Comparison of ENCODE assay signal across 10 cellular contexts in the genomic region with DNA sequence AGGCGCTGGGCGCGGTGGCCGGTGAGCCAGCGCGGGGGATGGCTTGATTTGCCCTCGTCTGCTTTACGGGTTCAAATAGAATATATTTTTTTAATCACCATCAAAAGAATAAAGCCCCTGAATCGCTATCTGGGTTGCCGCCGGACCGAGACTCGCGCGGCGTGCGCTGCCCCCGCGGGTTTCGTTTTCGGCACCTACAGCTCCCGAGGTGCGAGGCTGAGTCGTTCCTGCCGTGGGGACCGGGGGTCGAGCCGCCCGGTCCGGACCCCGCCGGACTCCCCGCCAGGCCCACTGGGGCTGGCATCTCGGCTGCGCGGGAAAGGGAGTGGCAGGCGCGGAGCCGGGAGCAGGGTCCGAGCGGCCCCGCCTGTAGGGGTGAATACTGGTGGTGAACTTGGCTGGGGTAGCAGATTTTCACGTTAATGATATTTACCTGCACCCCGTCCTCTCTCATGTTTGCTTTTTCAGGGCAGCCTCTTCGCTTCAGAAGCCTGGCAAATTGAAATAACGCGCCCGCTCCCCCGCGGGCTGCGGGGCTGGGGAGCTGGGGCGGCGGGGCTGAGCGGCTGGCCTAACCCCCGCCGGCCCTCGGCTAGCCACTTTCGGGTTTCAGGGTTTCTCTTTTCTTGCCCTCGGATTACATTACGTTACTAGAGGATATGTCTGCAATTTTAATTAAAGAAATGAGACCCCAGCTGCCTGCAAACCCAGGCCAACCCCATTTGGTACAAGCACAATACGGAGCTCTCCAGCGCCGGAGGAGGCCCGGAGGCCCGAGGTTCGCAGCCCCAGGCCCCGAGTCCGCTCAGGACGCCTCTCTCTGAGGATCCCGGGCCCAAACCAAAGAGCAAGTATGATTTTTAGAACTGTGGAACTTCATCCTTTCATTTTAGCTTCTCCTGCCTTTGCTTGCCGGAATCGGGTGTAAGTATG. TPM values are rescaled to one million over a fixed set of nuclear protein-coding genes. Genes with fewer than 3 reads are reported as not detected.
DNase-seq lines count a peak whose midpoint lies in the region; ATAC-seq, FAIRE-seq and TF ChIP-seq lines count a peak whose summit lies in the region.
"Had no signal": no experiment of that assay in that cellular context is flagged by ENCODE, and none has a peak within 500 bp of the region (broad histone marks: within the 10 kb centered on the region; RNA-seq: fewer than 3 reads in every experiment).

No MANE protein-coding gene starts in this region.

- no peak overlapping the region for H3K56ac ChIP-seq in H1 (replicated peaks; ENCODE audit: insufficient read length, low read depth, low read length)

- H3K4ac ChIP-seq in H1 (replicated peaks; ENCODE audit: insufficient read length, low read depth, low read length), result no peak overlapping the region

- H3F3A ChIP-seq in neural progenitor cell (ENCODE audit: low read depth), result no peaks in the 10 kb centered on the region

- POLR2A ChIA-PET in H1 (lab: Charles Lee; ENCODE audit: partially characterized antibody), result interaction anchor here (0.7 to 2.3 kb wide), 11 partner anchors 10 to 81 kb away, joined by 3 to 21 read pairs (median 4); no protein-coding TSS in a partner anchor

- H3K9me3 ChIP-seq in BE2C (no peaks in the 10 kb centered on the region), H1 (ENCODE audit: insufficient read depth in 2 of 2, low read depth in 1 of 2, low read length in 1 of 2) (no peaks in the 10 kb centered on the region), neural progenitor cell (ENCODE audit: low read depth) (no peaks in the 10 kb centered on the region)

- H2BK20ac ChIP-seq in H1 (ENCODE audit: low read length), result no peak overlapping the region

- H3K18ac ChIP-seq in H1 (ENCODE audit: extremely low read depth, low read length), result no peak overlapping the region; the same call in 1 of the 2 replicates

- ATAC-seq in GM19463 (IDR thresholded peaks at IDR 0.05; ENCODE audit: unreplicated experiment), result no peak
- no peak for ATAC-seq in HG02642 (IDR thresholded peaks at IDR 0.05; ENCODE audit: poor library complexity, unreplicated experiment)
- ATAC-seq in esophagus mucosa, result no peak

- H2BK5ac ChIP-seq in H1 (ENCODE audit: low read depth, low read length), result no peak overlapping the region

- H3K27ac ChIP-seq in H1 (ENCODE audit: low read depth, low read length), result no peak overlapping the region
- no peak overlapping the region for H3K27ac ChIP-seq in neural progenitor cell
- H3K27ac ChIP-seq: epithelial cell of prostate had no signal

- peak overlapping the region; percentile 99 to 100 for H3K4me2 ChIP-seq in H1 (ENCODE audit: insufficient read depth in 1 of 2, low read depth in 2 of 2, low read length in 2 of 2)
- H3K4me2 ChIP-seq in neural progenitor cell, result peak overlapping the region; percentile 95

- no peak overlapping the region for H3K27ac Mint-ChIP-seq in neural progenitor cell

- H3K79me2 ChIP-seq in H1 (ENCODE audit: control insufficient read depth in 1 of 2, insufficient read depth in 2 of 2, low read length in 2 of 2), result no peaks in the 10 kb centered on the region
- no peaks in the 10 kb centered on the region for H3K79me2 ChIP-seq in neural progenitor cell (ENCODE audit: low read depth)

- no peaks in the 10 kb centered on the region for H3K79me1 ChIP-seq in H1 (ENCODE audit: low read depth, low read length)

- H4K20me1 ChIP-seq in H1 (replicated peaks in 1 of 2; ENCODE audit: control insufficient read depth in 1 of 2, insufficient read depth in 2 of 2, low read length in 2 of 2) (peaks cover 4 to 5% of the 10 kb centered on the region in 2 experiments), neural progenitor cell (ENCODE audit: low read depth) (peaks cover 17% of the 10 kb centered on the region)

- WGBS in H1 (ENCODE audit: extremely low coverage in 1 of 2, insufficient coverage in 1 of 2, insufficient read length in 1 of 2, insufficient replicate concordance in 2 of 2, low coverage in 1 of 2, low lambda C conversion rate in 2 of 2, missing lambda C conversion rate in 1 of 2), 2 experiments, result 5% methylated on average over 61 of the region's 72 CpGs; no CpG with 5 or more reads in 1 of the 2 experiments

- no peak overlapping the region for H4K5ac ChIP-seq in H1 (ENCODE audit: insufficient read length, low read depth, low read length)

- no peak for FAIRE-seq in H1 (lab: Jason Lieb, UNC)

- H3K9me3 Mint-ChIP-seq in neural progenitor cell, result peaks cover 3% of the 10 kb centered on the region

- H3K14ac ChIP-seq in H1 (ENCODE audit: insufficient read length), result no peak overlapping the region

- no peak for DNase-seq in BE2C
- DNase-seq in LNCaP clone FGC (ENCODE audit: low read depth), result no peak
- no peak for DNase-seq in H1 (ENCODE audit: low read depth in 1 of 2, low spot score in 2 of 2)
- DNase-seq in neural progenitor cell (ENCODE audit: low spot score), result peak; percentile 37
- DNase-seq in amniotic stem cell (lab: John Stamatoyannopoulos, UW), result no peak

- H2BK12ac ChIP-seq in H1 (ENCODE audit: low read depth, low read length), result peak overlapping the region; percentile 84; the same call in 1 of the 2 replicates

- no peak overlapping the region for H4K8ac ChIP-seq in H1 (ENCODE audit: extremely low read depth, insufficient read depth, low read length)

- H2AFZ ChIP-seq in H1 (ENCODE audit: low read length) (no peak overlapping the region), neural progenitor cell (replicated peaks) (peak overlapping the region; percentile 77)

- H3K27me3 ChIP-seq in BE2C (no peaks in the 10 kb centered on the region), H1 (replicated peaks in 1 of 4; ENCODE audit: control insufficient read depth in 3 of 4, extremely low read depth in 1 of 4, insufficient read depth in 3 of 4, low read length in 3 of 4) (peaks cover 37 to 73% (median 68%) of the 10 kb centered on the region in 4 experiments), neural progenitor cell (peaks cover 85% of the 10 kb centered on the region)

- peak overlapping the region; percentile 64 for H3K4me3 ChIP-seq in BE2C (ENCODE audit: low read depth, low read length)
- H3K4me3 ChIP-seq in LNCaP clone FGC (ENCODE audit: low read depth, low read length), result peak overlapping the region; percentile 53
- H3K4me3 ChIP-seq in H1 (ENCODE audit: extremely low read depth in 1 of 4, insufficient read depth in 2 of 4, low read depth in 3 of 4, low read length in 4 of 4), result peak overlapping the region; percentile 63 to 87 (median 74)
- H3K4me3 ChIP-seq in neural progenitor cell, result peak overlapping the region; percentile 81

- no peak overlapping the region for H2AK5ac ChIP-seq in H1 (ENCODE audit: low read depth, low read length)

- H3K23ac ChIP-seq in H1 (ENCODE audit: insufficient read length), result no peak overlapping the region

- peaks cover 58% of the 10 kb centered on the region for H3K27me3 Mint-ChIP-seq in neural progenitor cell (ENCODE audit: insufficient read depth, low read depth)

- H3K4me3 Mint-ChIP-seq in neural progenitor cell, result peak overlapping the region; percentile 74

- TF ChIP-seq EP300 in H1 (IDR thresholded peaks at IDR 0.05; ENCODE audit: borderline replicate concordance in 1 of 2, low read depth in 2 of 2, low read length in 2 of 2), result no peak

- H3K9ac ChIP-seq in H1 (replicated peaks in 1 of 4; ENCODE audit: extremely low read depth in 1 of 4, low read depth in 3 of 4, low read length in 3 of 4) (no peak overlapping the region), neural progenitor cell (no peak overlapping the region)

- CTCF ChIA-PET in H1 (lab: Charles Lee; ENCODE audit: partially characterized antibody), result interaction anchor here (0.6 to 2.0 kb wide), 5 partner anchors 10 to 194 kb away, joined by 3 to 7 read pairs (median 3); no protein-coding TSS in a partner anchor

- peaks cover 12% of the 10 kb centered on the region for H3K4me1 Mint-ChIP-seq in neural progenitor cell

- no peaks in the 10 kb centered on the region for H3K36me3 ChIP-seq in BE2C
- H3K36me3 ChIP-seq in H1 (ENCODE audit: control insufficient read depth in 2 of 4, insufficient read depth in 4 of 4, low read length in 3 of 4), result peaks cover 0 to 4% (median 0%) of the 10 kb centered on the region in 4 experiments; a peak in 1 of 8 replicates
- H3K36me3 ChIP-seq in neural progenitor cell, result no peaks in the 10 kb centered on the region

- H3K4me1 ChIP-seq in BE2C (no peaks in the 10 kb centered on the region), H1 (replicated peaks in 1 of 4; ENCODE audit: control insufficient read depth in 3 of 4, insufficient read depth in 4 of 4, low read length in 3 of 4) (peaks cover 0 to 14% (median 6%) of the 10 kb centered on the region in 4 experiments; a peak in 4 of 7 replicates), neural progenitor cell (peaks cover 3% of the 10 kb centered on the region)

- no peak overlapping the region for H4K91ac ChIP-seq in H1 (replicated peaks; ENCODE audit: insufficient read length, low read length)

- peaks cover 15% of the 10 kb centered on the region for H3K23me2 ChIP-seq in H1 (ENCODE audit: low read depth, low read length)

- H3K36me3 Mint-ChIP-seq in neural progenitor cell, result no peaks in the 10 kb centered on the region

- no peak for TF ChIP-seq POLR2A in H1 (IDR thresholded peaks at IDR 0.05; ENCODE audit: control extremely low read depth in 1 of 2, low read depth in 2 of 2, low read length in 2 of 2)

- TF ChIP-seq CTCF in BE2C (IDR thresholded peaks at IDR 0.05; ENCODE audit: low read depth, low read length), result no peak
- no peak for TF ChIP-seq CTCF in LNCaP clone FGC (IDR thresholded peaks at IDR 0.05; ENCODE audit: control insufficient read depth, extremely low read depth, insufficient read depth)
- no peak for TF ChIP-seq CTCF in H1 (IDR thresholded peaks at IDR 0.05; ENCODE audit: control extremely low read depth in 1 of 3, insufficient read depth in 1 of 3, low read depth in 1 of 3, low read length in 3 of 3)
- TF ChIP-seq CTCF in neural progenitor cell (IDR thresholded peaks at IDR 0.05), result no peak

- TF ChIP-seq RAD21 in H1 (IDR thresholded peaks at IDR 0.05 in 1 of 2, conservative IDR thresholded peaks at IDR 0.05 in 1 of 2; ENCODE audit: low read depth in 2 of 2, low read length in 2 of 2), result no peak

- no peak overlapping the region for H2BK120ac ChIP-seq in H1 (replicated peaks; ENCODE audit: low read depth, low read length)

- H2BK15ac ChIP-seq in H1 (ENCODE audit: low read length), result 0 out of 2 replicates have a peak overlapping the region, but pooled peaks have one; percentile 36

TF ChIP-seq in H1, 55 proteins besides CTCF, POLR2A, EP300 and RAD21 (continues in another document):
- TF ChIP-seq ZNF274 (IDR thresholded peaks at IDR 0.05; ENCODE audit: borderline replicate concordance, extremely low read depth, low read length), result no peak

RNA-seq across cellular contexts. Expression of a gene that starts 1.7 kb away (rescaled TPM):
- 29.2 TPM for polyA plus RNA-seq in BE2C (2012; ENCODE audit: insufficient read depth, insufficient read length, low read depth)
- total RNA-seq in H1 (2021; fragmentation: NEBNext Ultra II Directional; extraction: Animal tissue kit (Norgen Biotek cat#: 25700)), result 3.3 and 3.4 TPM in 2 replicates
- 1.6 and 2.8 TPM in 2 replicates for polyA plus RNA-seq in H1 (2011; rRNA removed)
- 1.6 TPM for polyA plus RNA-seq in H1 (2011; cell fraction: cytosol; rRNA removed)
- 4.1 TPM for polyA plus RNA-seq in H1 (2011; cell fraction: nucleus; rRNA removed)
- 1.6 to 3.7 TPM (median 2.9 TPM) in 4 replicates for polyA plus RNA-seq in H1 (2012, experiment 1 of 2)
- polyA plus RNA-seq in H1 (2012, experiment 2 of 2), result 1.5 TPM
- 11.9 TPM for polyA plus RNA-seq in H1 (2013, experiment 1 of 2)
- polyA plus RNA-seq in H1 (2013, experiment 2 of 2), result 11.2 TPM
- polyA minus RNA-seq in H1 (2011; rRNA and poly(A)+ RNA removed), result 0.63 and 0.93 TPM in 2 replicates
- polyA minus RNA-seq in H1 (2011; cell fraction: cytosol; rRNA and poly(A)+ RNA removed), result 1.4 TPM
- polyA minus RNA-seq in H1 (2011; cell fraction: nucleus; rRNA and poly(A)+ RNA removed), result 5.7 TPM
- 0.50 and 1.8 TPM in 2 replicates for total RNA-seq in neural progenitor cell (ENCODE audit: low replicate concordance)
- not detected for total RNA-seq in esophagus mucosa
- total RNA-seq: T-helper 1 cell treated with Interleukin-12 subunit alpha and Interleukin-12 subunit beta and Interleukin-4 antibody, amounts not matched to agents 30 ng/mL and 1 ng/mL, for 36 hours had no signal
